Comparison of ENCODE assay signal across 23 cellular contexts in genomic region chr16:75103994-75104393, GRCh38. TPM values are rescaled to one million over a fixed set of nuclear protein-coding genes. Genes with fewer than 3 reads are reported as not detected.
DNase-seq lines count a peak whose midpoint lies in the region; ATAC-seq, FAIRE-seq and TF ChIP-seq lines count a peak whose summit lies in the region.
"Had no signal": no experiment of that assay in that cellular context is flagged by ENCODE, and none has a peak within 500 bp of the region (broad histone marks: within the 10 kb centered on the region; RNA-seq: fewer than 3 reads in every experiment).

No MANE protein-coding gene starts in this region.

- FAIRE-seq in GM12892 (lab: Jason Lieb, UNC) = no peak

- TF ChIP-seq CTCF in DND-41 (IDR thresholded peaks at IDR 0.05; ENCODE audit: borderline replicate concordance, extremely low read depth, low read length, poor library complexity, severe bottlenecking) (no peak), upper lobe of right lung (IDR thresholded peaks at IDR 0.05) (no peak)

- peaks cover 93% of the 10 kb centered on the region for H3K79me2 ChIP-seq in DND-41 (ENCODE audit: insufficient read depth, low read length)

- intact Hi-C loops in activated T-helper 1 cell treated with anti-CD3 and anti-CD28 coated beads, Interleukin-12 subunit alpha, Interleukin-12 subunit beta, Interleukin-2, Interleukin-4 antibody, amounts not matched to agents 30 ng/mL and 10 ng/mL and 1 ng/mL, durations not matched to agents 14 hours and 24 hours and 36 hours (cut with micrococcal nuclease) = no loop called here
- intact Hi-C loops in upper lobe of right lung (cut with DNase I) = no loop called here
- intact Hi-C loops in sciatic nerve (cut with DNase I) = loop anchor here (10.0 kb wide), 1 partner anchor 49 kb away; no protein-coding TSS in a partner anchor

- H2AFZ ChIP-seq in DND-41 (ENCODE audit: low read depth, low read length) = no peak overlapping the region

- no peaks in the 10 kb centered on the region for H3K27me3 ChIP-seq in DND-41 (ENCODE audit: insufficient read depth, low read length, poor library complexity)
- H3K27me3 ChIP-seq in muscle layer of colon (ENCODE audit: control insufficient read depth in 1 of 2, insufficient read depth in 2 of 2, low read length in 2 of 2) = no peaks in the 10 kb centered on the region
- no peaks in the 10 kb centered on the region for H3K27me3 ChIP-seq in upper lobe of right lung

- H3K4me1 ChIP-seq in DND-41 (ENCODE audit: insufficient read depth, low read length) (peaks cover 93% of the 10 kb centered on the region), muscle layer of colon (ENCODE audit: insufficient read depth, low read length) (peaks cover 67% of the 10 kb centered on the region), upper lobe of right lung (peaks cover 43% of the 10 kb centered on the region)
- H3K4me1 ChIP-seq: HAP-1 had no signal

- H3K4me3 Mint-ChIP-seq in activated T-helper 1 cell treated with anti-CD3 and anti-CD28 coated beads, Interleukin-12 subunit alpha, Interleukin-12 subunit beta, Interleukin-2, Interleukin-4 antibody, amounts not matched to agents 30 ng/mL and 10 ng/mL and 1 ng/mL, durations not matched to agents 14 hours and 24 hours and 36 hours = no peak overlapping the region
- H3K4me3 Mint-ChIP-seq: IgD-negative memory B cell had no signal

- no peak for TF ChIP-seq POLR2A in GM12892 (IDR thresholded peaks at IDR 0.05; ENCODE audit: low read depth, low read length)

- no peak for ATAC-seq in DND-41 (ENCODE audit: insufficient read depth, low read depth)
- no peak for ATAC-seq in upper lobe of right lung
- no peak for ATAC-seq in sciatic nerve
- no peak for ATAC-seq in GM21423 (IDR thresholded peaks at IDR 0.05; ENCODE audit: unreplicated experiment)

- H3K36me3 Mint-ChIP-seq in activated T-helper 1 cell treated with anti-CD3 and anti-CD28 coated beads, Interleukin-12 subunit alpha, Interleukin-12 subunit beta, Interleukin-2, Interleukin-4 antibody, amounts not matched to agents 30 ng/mL and 10 ng/mL and 1 ng/mL, durations not matched to agents 14 hours and 24 hours and 36 hours (ENCODE audit: low read depth) = peaks cover 42% of the 10 kb centered on the region
- H3K36me3 Mint-ChIP-seq: IgD-negative memory B cell had no signal

- H3K36me3 ChIP-seq in DND-41 (ENCODE audit: insufficient read depth, low read length) (peaks cover 73% of the 10 kb centered on the region), muscle layer of colon (ENCODE audit: insufficient read depth, low read length) (no peaks in the 10 kb centered on the region), upper lobe of right lung (no peaks in the 10 kb centered on the region)
- H3K36me3 ChIP-seq: HAP-1 had no signal

- H3K27ac Mint-ChIP-seq in activated T-helper 1 cell treated with anti-CD3 and anti-CD28 coated beads, Interleukin-12 subunit alpha, Interleukin-12 subunit beta, Interleukin-2, Interleukin-4 antibody, amounts not matched to agents 30 ng/mL and 10 ng/mL and 1 ng/mL, durations not matched to agents 14 hours and 24 hours and 36 hours = peak overlapping the region; percentile 3

- H3K4me1 Mint-ChIP-seq in activated T-helper 1 cell treated with anti-CD3 and anti-CD28 coated beads, Interleukin-12 subunit alpha, Interleukin-12 subunit beta, Interleukin-2, Interleukin-4 antibody, amounts not matched to agents 30 ng/mL and 10 ng/mL and 1 ng/mL, durations not matched to agents 14 hours and 24 hours and 36 hours (ENCODE audit: low read depth) = peaks cover 94% of the 10 kb centered on the region

- 0 out of 2 replicates have a peak, but pooled peaks cover 4% of the 10 kb centered on the region for H4K20me1 ChIP-seq in DND-41 (ENCODE audit: insufficient read depth, low read length)

- H3K9ac ChIP-seq in DND-41 (ENCODE audit: low read depth, low read length) (no peak overlapping the region), muscle layer of colon (ENCODE audit: low read length) (no peak overlapping the region)
- H3K9ac ChIP-seq: SK-N-SH had no signal

- no peak for DNase-seq in DND-41
- DNase-seq in activated T-helper 1 cell treated with anti-CD3 and anti-CD28 coated beads, Interleukin-12 subunit alpha, Interleukin-12 subunit beta, Interleukin-2, Interleukin-4 antibody, amounts not matched to agents 30 ng/mL and 10 ng/mL and 1 ng/mL, durations not matched to agents 14 hours and 24 hours and 36 hours (ENCODE audit: low spot score) = no peak
- DNase-seq in upper lobe of right lung = no peak
- DNase-seq in sciatic nerve (ENCODE audit: low spot score) = no peak
- no peak for DNase-seq in GM12892 (ENCODE audit: insufficient read length)
- DNase-seq: ACHN, COR-L47, DMS 273 treated with DMSO at 0.1 percent for 48 hours, GDM1, MM.1S, NCI-H1105, NCI-H1694, NCI-H2081 treated with DMSO at 0.1 percent for 48 hours, NCI-H510A, NCI-H774, RPMI8226, SHP77 treated with DMSO at 0.1 percent for 48 hours had no signal

- peak overlapping the region; percentile 100 for H3K27ac ChIP-seq in DND-41 (ENCODE audit: low read length)
- peak overlapping the region; percentile 78 for H3K27ac ChIP-seq in muscle layer of colon (ENCODE audit: low read depth, low read length)
- peak overlapping the region; percentile 76 for H3K27ac ChIP-seq in upper lobe of right lung

- H3K4me2 ChIP-seq in DND-41 (ENCODE audit: insufficient read depth, low read length) = no peak overlapping the region; the same call in 1 of the 2 replicates
- H3K4me2 ChIP-seq: SK-N-SH had no signal

- H3K4me3 ChIP-seq in DND-41 (ENCODE audit: low read depth in 1 of 2, low read length in 2 of 2) (no peak overlapping the region), muscle layer of colon (ENCODE audit: low read depth in 1 of 2, low read length in 2 of 2) (no peak overlapping the region), upper lobe of right lung (no peak overlapping the region)
- H3K4me3 ChIP-seq: HAP-1 had no signal

- H3K9me3 Mint-ChIP-seq in activated T-helper 1 cell treated with anti-CD3 and anti-CD28 coated beads, Interleukin-12 subunit alpha, Interleukin-12 subunit beta, Interleukin-2, Interleukin-4 antibody, amounts not matched to agents 30 ng/mL and 10 ng/mL and 1 ng/mL, durations not matched to agents 14 hours and 24 hours and 36 hours = peaks cover 6% of the 10 kb centered on the region

- H3K9me3 ChIP-seq in DND-41 (ENCODE audit: insufficient read depth, low read length, severe bottlenecking) (no peaks in the 10 kb centered on the region), muscle layer of colon (ENCODE audit: low read length) (no peaks in the 10 kb centered on the region), upper lobe of right lung (no peaks in the 10 kb centered on the region)
- H3K9me3 ChIP-seq: HAP-1, SK-N-SH had no signal

- H3K27me3 Mint-ChIP-seq in activated T-helper 1 cell treated with anti-CD3 and anti-CD28 coated beads, Interleukin-12 subunit alpha, Interleukin-12 subunit beta, Interleukin-2, Interleukin-4 antibody, amounts not matched to agents 30 ng/mL and 10 ng/mL and 1 ng/mL, durations not matched to agents 14 hours and 24 hours and 36 hours (ENCODE audit: insufficient read depth) = no peaks in the 10 kb centered on the region

RNA-seq across cellular contexts. Expression of gene LDHD, which starts 12.6 kb away (rescaled TPM):
- total RNA-seq in activated T-helper 1 cell treated with anti-CD3 and anti-CD28 coated beads, Interleukin-12 subunit alpha, Interleukin-12 subunit beta, Interleukin-2, Interleukin-4 antibody, amounts not matched to agents 30 ng/mL and 10 ng/mL and 1 ng/mL, durations not matched to agents 14 hours and 24 hours and 36 hours = 0.20 and 0.26 TPM in 2 replicates
- total RNA-seq in upper lobe of right lung (10.7 TPM), sciatic nerve (12.1 TPM)
- not detected for polyA plus RNA-seq in GM12892 (2012; ENCODE audit: missing spikeins)
- total RNA-seq: Daoy had no signal
- polyA plus RNA-seq: IgD-negative memory B cell had no signal

RNA-seq across cellular contexts. Expression of gene ZFP1, which starts 44.3 kb away (rescaled TPM):
- 12.3 and 14.6 TPM in 2 replicates for total RNA-seq in activated T-helper 1 cell treated with anti-CD3 and anti-CD28 coated beads, Interleukin-12 subunit alpha, Interleukin-12 subunit beta, Interleukin-2, Interleukin-4 antibody, amounts not matched to agents 30 ng/mL and 10 ng/mL and 1 ng/mL, durations not matched to agents 14 hours and 24 hours and 36 hours
- total RNA-seq in upper lobe of right lung (9.8 TPM), sciatic nerve (19.0 TPM)
- 8.7 TPM for polyA plus RNA-seq in GM12892 (2012; ENCODE audit: missing spikeins)
